ENCODE assay signal across 8 cellular contexts in the genomic region with DNA sequence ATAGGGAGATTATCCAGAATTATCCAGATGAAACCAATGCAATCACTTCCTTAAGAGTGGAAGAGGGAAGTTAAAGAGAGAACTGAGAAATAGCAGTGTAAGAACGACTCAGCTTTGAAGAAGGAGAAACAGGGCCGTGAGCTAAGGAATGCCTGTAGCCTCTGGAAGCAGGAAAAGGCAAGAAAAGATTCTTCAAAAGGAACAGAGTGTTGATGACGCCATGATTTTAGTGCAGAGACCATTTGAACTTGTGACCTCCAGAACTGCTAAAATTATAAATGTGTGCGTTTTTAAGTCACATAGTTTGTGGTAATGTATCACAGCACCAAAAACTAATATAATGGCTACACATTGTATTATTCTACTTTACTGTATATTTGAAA. TPM values are rescaled to one million over a fixed set of nuclear protein-coding genes. Genes with fewer than 3 reads are reported as not detected.
A peak's percentile ranks its signal among the peaks of the same experiment; 100 is the strongest.
DNase-seq lines count a peak whose midpoint lies in the region; ATAC-seq and TF ChIP-seq lines count a peak whose summit lies in the region.

No MANE protein-coding gene starts in this region.

- peaks cover 4% of the 10 kb centered on the region; the same call in 1 of the 2 replicates for H3K9me3 ChIP-seq in OCI-LY7 (ENCODE audit: low read length)

- no TSS peak for BruUV-seq in OCI-LY7 (replicated peaks; lab: Mats Ljungman, UMichigan)

- POLR2A ChIA-PET in OCI-LY7 (lab: Charles Lee): interaction anchor here (1.2 to 3.5 kb wide), 2 partner anchors 11 to 14 kb away, joined by 4 to 23 read pairs; no protein-coding TSS in a partner anchor

- no peaks in the 10 kb centered on the region for H3K9me2 ChIP-seq in OCI-LY7 (ENCODE audit: insufficient read depth, low read length)

- no peak overlapping the region for H2AFZ ChIP-seq in OCI-LY7 (ENCODE audit: low read length)

- peak overlapping the region; percentile 51 for H3K27ac ChIP-seq in OCI-LY7 (ENCODE audit: low read depth, low read length, poor library complexity, severe bottlenecking)

- peaks cover 91% of the 10 kb centered on the region for H3K4me1 ChIP-seq in OCI-LY7 (ENCODE audit: insufficient read depth, low read length, poor library complexity, severe bottlenecking)

- peak overlapping the region; percentile 19 for H3K27ac Mint-ChIP-seq in endothelial cell (ENCODE audit: unreplicated experiment)

- TF ChIP-seq CTCF in OCI-LY7 (conservative IDR thresholded peaks at IDR 0.05; ENCODE audit: low read length): no peak
- TF ChIP-seq CTCF in endothelial cell (IDR thresholded peaks at IDR 0.05; ENCODE audit: unreplicated experiment): no peak

- no peak overlapping the region for H3K4me3 ChIP-seq in OCI-LY7 (ENCODE audit: low read depth, low read length, poor library complexity, severe bottlenecking)

- H3K4me2 ChIP-seq in OCI-LY7 (ENCODE audit: low read length): peak overlapping the region; percentile 55

- ATAC-seq in sciatic nerve (peak; percentile 65), HG02571 (IDR thresholded peaks at IDR 0.05; ENCODE audit: unreplicated experiment) (no peak), HG03095 (IDR thresholded peaks at IDR 0.05; ENCODE audit: unreplicated experiment) (no peak)

- H4K20me1 ChIP-seq in OCI-LY7 (ENCODE audit: insufficient read depth, low read length): no peaks in the 10 kb centered on the region

- H3K36me3 ChIP-seq in OCI-LY7 (ENCODE audit: insufficient read depth, low read length): peaks cover 22% of the 10 kb centered on the region

- H3K9me3 Mint-ChIP-seq in endothelial cell (ENCODE audit: unreplicated experiment): no peaks in the 10 kb centered on the region

- H3K36me3 Mint-ChIP-seq in endothelial cell (ENCODE audit: low read depth, unreplicated experiment): no peaks in the 10 kb centered on the region

- peaks cover 96% of the 10 kb centered on the region for H3K79me2 ChIP-seq in OCI-LY7 (ENCODE audit: insufficient read depth, low read depth, low read length)

- H3K4me3 Mint-ChIP-seq in endothelial cell (ENCODE audit: unreplicated experiment): no peak overlapping the region

- H3K27me3 Mint-ChIP-seq in endothelial cell (ENCODE audit: unreplicated experiment): no peaks in the 10 kb centered on the region

- CTCF ChIA-PET in OCI-LY7 (lab: Charles Lee; ENCODE audit: unreplicated experiment): no interaction called here

- DNase-seq in GF-D8 (lab: John Stamatoyannopoulos, UW): peak; percentile 39
- DNase-seq in OCI-LY7 (ENCODE audit: low spot score): no peak
- DNase-seq in endothelial cell (ENCODE audit: low spot score): no peak
- DNase-seq in sciatic nerve (ENCODE audit: low spot score): no peak
- DNase-seq in HT-29 (ENCODE audit: low spot score): no peak
- no peak for DNase-seq in NCI-H748 treated with DMSO at 0.1 percent for 48 hours (lab: John Stamatoyannopoulos, UW)

- intact Hi-C loops in OCI-LY7 (cut with micrococcal nuclease; ENCODE audit: unreplicated experiment) (no loop called here), sciatic nerve (cut with DNase I) (no loop called here)

- H3K4me1 Mint-ChIP-seq in endothelial cell (ENCODE audit: unreplicated experiment): peaks cover 9% of the 10 kb centered on the region

RNA-seq across cellular contexts. Expression of a gene that starts 32.7 kb away (rescaled TPM):
- total RNA-seq in OCI-LY7 (2014; rRNA removed; shearing (Covaris generic)): 25.6 and 27.1 TPM in 2 replicates
- total RNA-seq in OCI-LY7 (2022) (77.6 and 82.7 TPM in 2 replicates), endothelial cell (ENCODE audit: unreplicated experiment) (58.9 TPM), sciatic nerve (58.6 TPM)
- total RNA-seq in HT-29 (2014; rRNA removed; shearing (Covaris generic)): 47.7 and 50.7 TPM in 2 replicates
